Comparison of ENCODE assay signal across 22 cellular contexts in genomic region chr9:38125889-38126288, GRCh38.
"Had no signal": no experiment of that assay in that cellular context is flagged by ENCODE, and none has a peak within 500 bp of the region (broad histone marks: within the 10 kb centered on the region; RNA-seq: fewer than 3 reads in every experiment).

No MANE protein-coding gene starts in this region.

- FAIRE-seq: endothelial cell of umbilical vein, islet of Langerhans had no signal

- H3K4me1 ChIP-seq: right atrium auricular region, transverse colon, vagina had no signal

- H3K9me3 ChIP-seq: mucosa of descending colon, neutrophil, right atrium auricular region, transverse colon, vagina had no signal

- H3K27ac Mint-ChIP-seq: activated CD8-positive, alpha-beta T cell treated with anti-CD3 and anti-CD28 coated beads for 36 hours; activated naive CD8-positive, alpha-beta T cell treated with anti-CD3 and anti-CD28 coated beads for 36 hours; activated T-cell treated with anti-CD3 and anti-CD28 coated beads, Interleukin-2, amount 50 U/mL, for 72 hours; brain; naive thymus-derived CD8-positive, alpha-beta T cell; T-helper 17 cell had no signal

- H3K4me3 Mint-ChIP-seq: activated CD8-positive, alpha-beta T cell treated with anti-CD3 and anti-CD28 coated beads for 36 hours; activated naive CD8-positive, alpha-beta T cell treated with anti-CD3 and anti-CD28 coated beads for 36 hours; activated T-cell treated with anti-CD3 and anti-CD28 coated beads, Interleukin-2, amount 50 U/mL, for 72 hours; brain; naive thymus-derived CD8-positive, alpha-beta T cell; T-helper 17 cell had no signal

- H3K27ac ChIP-seq: neutrophil, right atrium auricular region, transverse colon, vagina had no signal

- H3K4me1 Mint-ChIP-seq: activated naive CD8-positive, alpha-beta T cell treated with anti-CD3 and anti-CD28 coated beads for 36 hours; naive thymus-derived CD8-positive, alpha-beta T cell; T-helper 17 cell had no signal

- ATAC-seq: activated CD8-positive, alpha-beta T cell treated with anti-CD3 and anti-CD28 coated beads for 36 hours; activated T-cell treated with anti-CD3 and anti-CD28 coated beads, Interleukin-2, amount 50 U/mL, for 72 hours; left lobe of liver; mucosa of descending colon; naive thymus-derived CD8-positive, alpha-beta T cell; T-helper 17 cell had no signal

- H3K4me3 ChIP-seq: mucosa of descending colon, right atrium auricular region, smooth muscle cell, transverse colon, vagina had no signal

- H3K36me3 Mint-ChIP-seq: activated naive CD8-positive, alpha-beta T cell treated with anti-CD3 and anti-CD28 coated beads for 36 hours; brain; naive thymus-derived CD8-positive, alpha-beta T cell had no signal

- H3K9me3 Mint-ChIP-seq: activated CD8-positive, alpha-beta T cell treated with anti-CD3 and anti-CD28 coated beads for 36 hours; activated naive CD8-positive, alpha-beta T cell treated with anti-CD3 and anti-CD28 coated beads for 36 hours; activated T-cell treated with anti-CD3 and anti-CD28 coated beads, Interleukin-2, amount 50 U/mL, for 72 hours had no signal

- H3K4me2 ChIP-seq: smooth muscle cell had no signal

- H3K36me3 ChIP-seq: neutrophil, right atrium auricular region, transverse colon, vagina had no signal

- H3K27me3 ChIP-seq: right atrium auricular region, transverse colon, vagina had no signal

- DNase-seq: activated CD4-positive, alpha-beta T cell treated with anti-CD3 and anti-CD28 coated beads for 48 hours; activated CD8-positive, alpha-beta memory T cell treated with anti-CD3 and anti-CD28 coated beads, Interleukin-2, amount 50 U/mL, for 48 hours; activated CD8-positive, alpha-beta T cell treated with anti-CD3 and anti-CD28 coated beads for 36 hours; activated gamma-delta T cell; activated naive CD8-positive, alpha-beta T cell treated with anti-CD3 and anti-CD28 coated beads for 36 hours; activated T-cell treated with anti-CD3 and anti-CD28 coated beads, Interleukin-2, amount 50 U/mL, for 72 hours; effector CD8-positive, alpha-beta T cell; mucosa of descending colon; naive thymus-derived CD8-positive, alpha-beta T cell; stimulated activated CD4-positive, alpha-beta T cell treated with anti-CD3 and anti-CD28 coated beads, Interleukin-4, amount 100 ng/mL, for 4 hours; stimulated activated CD8-positive, alpha-beta memory T cell treated with anti-CD3 and anti-CD28 coated beads, Interleukin-4, amount 100 ng/mL, for 48 hours; stimulated activated naive CD4-positive, alpha-beta T cell treated with Interleukin-2 at 50 U/mL for 16 hours; T-helper 17 cell; transverse colon had no signal
